1 cellular context compared by ENCODE assay signal in genomic region chr19:44220761-44221160, GRCh38. TPM values are rescaled to one million over a fixed set of nuclear protein-coding genes. Genes with fewer than 3 reads are reported as not detected.
"Had no signal": no experiment of that assay in that cellular context is flagged by ENCODE, and none has a peak within 500 bp of the region (broad histone marks: within the 10 kb centered on the region; RNA-seq: fewer than 3 reads in every experiment).

No MANE protein-coding gene starts in this region.

RNA-seq across cellular contexts. Expression of gene ZNF233, which starts 38.9 kb away (rescaled TPM):
- total RNA-seq: G401 had no signal
